ENCODE assay signal across 1 cellular context in genomic region chr7:1914321-1914720, GRCh38.
TF ChIP-seq lines count a peak whose summit lies in the region.

No MANE protein-coding gene starts in this region.

TF ChIP-seq in WTC11, 78 proteins besides CTCF, POLR2A, EP300 and RAD21 (continued from another document):
- TF ChIP-seq AFF4 (CRISPR knock-in tag; IDR thresholded peaks at IDR 0.05; ENCODE audit: borderline replicate concordance) (no peak), ATF1 (CRISPR knock-in tag; IDR thresholded peaks at IDR 0.05) (no peak), NR1H2 (CRISPR knock-in tag; IDR thresholded peaks at IDR 0.05) (no peak)
